In genomic region chr16:67504190-67505021, GRCh38 we compare ENCODE assay signal across 1 cellular context.
TF ChIP-seq lines count a peak whose summit lies in the region.

No MANE protein-coding gene starts in this region.

TF ChIP-seq in GM12878, 131 proteins besides CTCF, POLR2A, EP300 and RAD21 (continued from another document):
- TF ChIP-seq SMC3 (IDR thresholded peaks at IDR 0.05; ENCODE audit: borderline replicate concordance, low read length) = no peak
